Comparison of ENCODE assay signal across 1 cellular context in the genomic region with DNA sequence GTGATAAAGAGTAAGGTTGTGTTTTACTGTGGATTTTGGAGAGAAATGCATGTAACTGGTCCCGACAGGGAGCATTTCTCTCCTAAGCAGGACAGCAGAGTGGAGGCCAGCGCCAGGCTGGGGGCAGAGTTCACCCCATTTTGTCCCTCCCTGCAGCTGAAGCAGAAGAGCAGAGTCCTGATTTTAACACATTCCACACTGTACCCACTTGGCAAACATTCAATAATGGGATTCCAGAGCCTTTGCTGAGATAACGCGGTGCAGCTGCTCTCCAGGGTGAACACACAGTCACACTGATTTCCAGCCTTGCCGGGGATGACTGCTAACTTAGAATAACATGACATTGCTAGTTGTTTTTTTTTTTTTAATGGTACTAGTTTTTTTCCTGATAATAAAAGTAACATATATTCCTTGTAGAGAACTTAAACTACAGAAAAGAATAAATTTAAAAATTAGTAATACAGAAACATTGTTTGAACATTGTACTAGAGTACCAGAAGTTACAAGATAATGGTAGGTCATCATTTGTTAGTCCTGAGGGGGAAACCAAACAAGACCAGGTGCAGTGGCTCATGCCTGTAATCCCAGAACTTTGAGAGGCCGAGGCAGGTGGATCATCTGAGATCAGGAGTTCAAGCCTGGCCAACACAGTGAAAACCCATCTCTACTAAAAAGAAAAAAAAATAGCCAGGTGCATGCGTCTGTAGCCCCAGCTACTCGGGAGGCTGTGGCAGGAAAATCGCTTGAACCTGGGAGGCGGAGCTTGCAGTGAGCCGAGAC.
TF ChIP-seq lines count a peak whose summit lies in the region.

No MANE protein-coding gene starts in this region.

TF ChIP-seq in HepG2, 621 proteins besides CTCF, POLR2A, EP300 and RAD21 (continued from another document and continues in another):
- TF ChIP-seq, protein P1, sequence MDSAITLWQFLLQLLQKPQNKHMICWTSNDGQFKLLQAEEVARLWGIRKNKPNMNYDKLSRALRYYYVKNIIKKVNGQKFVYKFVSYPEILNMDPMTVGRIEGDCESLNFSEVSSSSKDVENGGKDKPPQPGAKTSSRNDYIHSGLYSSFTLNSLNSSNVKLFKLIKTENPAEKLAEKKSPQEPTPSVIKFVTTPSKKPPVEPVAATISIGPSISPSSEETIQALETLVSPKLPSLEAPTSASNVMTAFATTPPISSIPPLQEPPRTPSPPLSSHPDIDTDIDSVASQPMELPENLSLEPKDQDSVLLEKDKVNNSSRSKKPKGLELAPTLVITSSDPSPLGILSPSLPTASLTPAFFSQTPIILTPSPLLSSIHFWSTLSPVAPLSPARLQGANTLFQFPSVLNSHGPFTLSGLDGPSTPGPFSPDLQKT (CRISPR knock-in tag; IDR thresholded peaks at IDR 0.05; ENCODE audit: borderline replicate concordance): no peak
- no peak for TF ChIP-seq FLYWCH1 (CRISPR knock-in tag; IDR thresholded peaks at IDR 0.05)
- TF ChIP-seq ZHX2 (IDR thresholded peaks at IDR 0.05; ENCODE audit: low read depth): no peak
- no peak for TF ChIP-seq ZHX2 (CRISPR knock-in tag; IDR thresholded peaks at IDR 0.05; ENCODE audit: borderline replicate concordance)
- no peak for TF ChIP-seq TFE3 (CRISPR knock-in tag; IDR thresholded peaks at IDR 0.05)
- no peak for TF ChIP-seq CHCHD3 (CRISPR knock-in tag; IDR thresholded peaks at IDR 0.05)
- TF ChIP-seq, protein P2, sequence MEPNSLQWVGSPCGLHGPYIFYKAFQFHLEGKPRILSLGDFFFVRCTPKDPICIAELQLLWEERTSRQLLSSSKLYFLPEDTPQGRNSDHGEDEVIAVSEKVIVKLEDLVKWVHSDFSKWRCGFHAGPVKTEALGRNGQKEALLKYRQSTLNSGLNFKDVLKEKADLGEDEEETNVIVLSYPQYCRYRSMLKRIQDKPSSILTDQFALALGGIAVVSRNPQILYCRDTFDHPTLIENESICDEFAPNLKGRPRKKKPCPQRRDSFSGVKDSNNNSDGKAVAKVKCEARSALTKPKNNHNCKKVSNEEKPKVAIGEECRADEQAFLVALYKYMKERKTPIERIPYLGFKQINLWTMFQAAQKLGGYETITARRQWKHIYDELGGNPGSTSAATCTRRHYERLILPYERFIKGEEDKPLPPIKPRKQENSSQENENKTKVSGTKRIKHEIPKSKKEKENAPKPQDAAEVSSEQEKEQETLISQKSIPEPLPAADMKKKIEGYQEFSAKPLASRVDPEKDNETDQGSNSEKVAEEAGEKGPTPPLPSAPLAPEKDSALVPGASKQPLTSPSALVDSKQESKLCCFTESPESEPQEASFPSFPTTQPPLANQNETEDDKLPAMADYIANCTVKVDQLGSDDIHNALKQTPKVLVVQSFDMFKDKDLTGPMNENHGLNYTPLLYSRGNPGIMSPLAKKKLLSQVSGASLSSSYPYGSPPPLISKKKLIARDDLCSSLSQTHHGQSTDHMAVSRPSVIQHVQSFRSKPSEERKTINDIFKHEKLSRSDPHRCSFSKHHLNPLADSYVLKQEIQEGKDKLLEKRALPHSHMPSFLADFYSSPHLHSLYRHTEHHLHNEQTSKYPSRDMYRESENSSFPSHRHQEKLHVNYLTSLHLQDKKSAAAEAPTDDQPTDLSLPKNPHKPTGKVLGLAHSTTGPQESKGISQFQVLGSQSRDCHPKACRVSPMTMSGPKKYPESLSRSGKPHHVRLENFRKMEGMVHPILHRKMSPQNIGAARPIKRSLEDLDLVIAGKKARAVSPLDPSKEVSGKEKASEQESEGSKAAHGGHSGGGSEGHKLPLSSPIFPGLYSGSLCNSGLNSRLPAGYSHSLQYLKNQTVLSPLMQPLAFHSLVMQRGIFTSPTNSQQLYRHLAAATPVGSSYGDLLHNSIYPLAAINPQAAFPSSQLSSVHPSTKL (CRISPR knock-in tag; IDR thresholded peaks at IDR 0.05): peak; percentile 58
- TF ChIP-seq PHF8 (CRISPR knock-in tag; IDR thresholded peaks at IDR 0.05): no peak
- TF ChIP-seq ARID3A (IDR thresholded peaks at IDR 0.05; ENCODE audit: low read depth, low read length): no peak
- no peak for TF ChIP-seq CEBPB (IDR thresholded peaks at IDR 0.05; ENCODE audit: borderline replicate concordance, low read depth, low read length)
- TF ChIP-seq, protein P3, sequence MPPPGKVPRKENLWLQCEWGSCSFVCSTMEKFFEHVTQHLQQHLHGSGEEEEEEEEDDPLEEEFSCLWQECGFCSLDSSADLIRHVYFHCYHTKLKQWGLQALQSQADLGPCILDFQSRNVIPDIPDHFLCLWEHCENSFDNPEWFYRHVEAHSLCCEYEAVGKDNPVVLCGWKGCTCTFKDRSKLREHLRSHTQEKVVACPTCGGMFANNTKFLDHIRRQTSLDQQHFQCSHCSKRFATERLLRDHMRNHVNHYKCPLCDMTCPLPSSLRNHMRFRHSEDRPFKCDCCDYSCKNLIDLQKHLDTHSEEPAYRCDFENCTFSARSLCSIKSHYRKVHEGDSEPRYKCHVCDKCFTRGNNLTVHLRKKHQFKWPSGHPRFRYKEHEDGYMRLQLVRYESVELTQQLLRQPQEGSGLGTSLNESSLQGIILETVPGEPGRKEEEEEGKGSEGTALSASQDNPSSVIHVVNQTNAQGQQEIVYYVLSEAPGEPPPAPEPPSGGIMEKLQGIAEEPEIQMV (CRISPR knock-in tag; IDR thresholded peaks at IDR 0.05; ENCODE audit: low read depth): no peak
- TF ChIP-seq ZNF549 (CRISPR knock-in tag; IDR thresholded peaks at IDR 0.05): no peak
- TF ChIP-seq STAT5B (CRISPR knock-in tag; IDR thresholded peaks at IDR 0.05): no peak
- no peak for TF ChIP-seq YY1 (IDR thresholded peaks at IDR 0.05; ENCODE audit: insufficient read depth, insufficient replicate concordance, low read depth, low read length)
- no peak for TF ChIP-seq ZNF276 (CRISPR knock-in tag; IDR thresholded peaks at IDR 0.05; ENCODE audit: low read depth)
- no peak for TF ChIP-seq ZNF383 (CRISPR knock-in tag; IDR thresholded peaks at IDR 0.05; ENCODE audit: borderline replicate concordance)
- no peak for TF ChIP-seq ZNF468 (CRISPR knock-in tag; IDR thresholded peaks at IDR 0.05)
- TF ChIP-seq GLMP (CRISPR knock-in tag; IDR thresholded peaks at IDR 0.05; ENCODE audit: borderline replicate concordance): no peak
- TF ChIP-seq ZNF451 (CRISPR knock-in tag; IDR thresholded peaks at IDR 0.05): no peak
- 0 out of 2 replicates have a peak, but pooled peaks have one; percentile 17 for TF ChIP-seq CEBPG (CRISPR knock-in tag; IDR thresholded peaks at IDR 0.05)
- TF ChIP-seq PRDM15 (CRISPR knock-in tag; IDR thresholded peaks at IDR 0.05): no peak
- TF ChIP-seq ZSCAN22 (CRISPR knock-in tag; IDR thresholded peaks at IDR 0.05): no peak
- TF ChIP-seq ZSCAN31 (CRISPR knock-in tag; IDR thresholded peaks at IDR 0.05; ENCODE audit: low read depth): no peak
- TF ChIP-seq KLF12 (CRISPR knock-in tag; IDR thresholded peaks at IDR 0.05; ENCODE audit: borderline replicate concordance): no peak
- TF ChIP-seq FOXA1 (IDR thresholded peaks at IDR 0.05): no peak
- TF ChIP-seq FOXA1 (CRISPR knock-in tag; IDR thresholded peaks at IDR 0.05): 0 out of 2 replicates have a peak, but pooled peaks have one; percentile 31
- 0 out of 2 replicates have a peak, but pooled peaks have one; percentile 33 for TF ChIP-seq ZBTB7B (CRISPR knock-in tag; IDR thresholded peaks at IDR 0.05)
